Comparison of ENCODE assay signal across 22 cellular contexts in the genomic region with DNA sequence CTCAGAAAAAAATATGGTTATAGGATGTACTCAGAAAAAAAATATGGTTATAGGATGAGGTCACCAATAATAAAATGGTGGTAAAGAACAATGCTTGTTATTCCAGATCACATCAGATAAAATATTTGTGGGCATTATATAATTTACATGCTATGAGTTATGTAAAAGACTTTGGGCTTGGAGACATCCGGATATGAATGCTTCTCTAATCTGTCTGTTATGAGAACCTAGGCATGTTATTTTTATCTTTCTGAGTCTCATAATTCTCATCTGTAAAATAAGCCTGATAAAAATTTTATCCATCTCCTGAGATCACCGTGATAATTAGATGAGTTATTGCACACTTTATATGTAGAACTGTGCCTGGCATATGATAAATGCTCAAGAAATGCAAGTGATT. TPM values are rescaled to one million over a fixed set of nuclear protein-coding genes. Genes with fewer than 3 reads are reported as not detected.
DNase-seq lines count a peak whose midpoint lies in the region; ATAC-seq and TF ChIP-seq lines count a peak whose summit lies in the region.
"Had no signal": no experiment of that assay in that cellular context is flagged by ENCODE, and none has a peak within 500 bp of the region (broad histone marks: within the 10 kb centered on the region; RNA-seq: fewer than 3 reads in every experiment).

No MANE protein-coding gene starts in this region.

- H3K4me3 ChIP-seq in skeletal muscle satellite cell (ENCODE audit: low read length): no peak overlapping the region
- H3K4me3 ChIP-seq: esophagus squamous epithelium, GM12878, heart right ventricle, K562 had no signal

- H3K27me3 Mint-ChIP-seq in H9 (ENCODE audit: low read depth): no peaks in the 10 kb centered on the region

- no peak overlapping the region for H3K27ac ChIP-seq in H9 (ENCODE audit: insufficient read length, low read depth, low read length)
- H3K27ac ChIP-seq: esophagus squamous epithelium, heart right ventricle had no signal

- no peaks in the 10 kb centered on the region for H3K36me3 ChIP-seq in skeletal muscle satellite cell (ENCODE audit: insufficient read depth, low read length)
- H3K36me3 ChIP-seq: esophagus squamous epithelium, heart right ventricle had no signal

- H2BK12ac ChIP-seq in H9 (ENCODE audit: insufficient read length, low read depth, low read length): no peak overlapping the region

- H3K4me1 ChIP-seq in skeletal muscle satellite cell (ENCODE audit: control insufficient read depth, insufficient read depth, low read length) (peaks cover 30% of the 10 kb centered on the region), H9 (ENCODE audit: insufficient read depth, low read length) (no peaks in the 10 kb centered on the region)
- H3K4me1 ChIP-seq: esophagus squamous epithelium, heart right ventricle had no signal

- H2AK5ac ChIP-seq in H9 (ENCODE audit: insufficient read length, low read length): no peak overlapping the region

- H3K9me3 Mint-ChIP-seq in H9: no peaks in the 10 kb centered on the region

- H3K79me2 ChIP-seq in H9 (ENCODE audit: insufficient read depth, low read length): no peaks in the 10 kb centered on the region

- no peak overlapping the region for H4K91ac ChIP-seq in H9 (ENCODE audit: insufficient read length, low read depth, low read length)

- no CpG with 5 or more reads among the region's 2 CpGs for WGBS in H9 (ENCODE audit: extremely low coverage, insufficient read length, low lambda C conversion rate)

- TF ChIP-seq CTCF in H9 (conservative IDR thresholded peaks at IDR 0.05): no peak

- no peak overlapping the region for H3K18ac ChIP-seq in H9 (ENCODE audit: insufficient read length, low read depth, low read length)

- H4K5ac ChIP-seq in H9 (ENCODE audit: insufficient read length, low read depth, low read length): no peak overlapping the region

- H3K4me1 Mint-ChIP-seq in H9: no peaks in the 10 kb centered on the region

- H3K14ac ChIP-seq in H9 (ENCODE audit: insufficient read depth, low read length): no peak overlapping the region

- H3K9me3 ChIP-seq in skeletal muscle satellite cell (replicated peaks; ENCODE audit: low read length): no peaks in the 10 kb centered on the region
- H3K9me3 ChIP-seq in H9 (ENCODE audit: control insufficient read depth, low read depth, low read length): no peaks in the 10 kb centered on the region
- H3K9me3 ChIP-seq: esophagus squamous epithelium had no signal

- H4K20me1 ChIP-seq in H9 (ENCODE audit: control insufficient read depth, insufficient read depth, insufficient read length): no peaks in the 10 kb centered on the region

- no peaks in the 10 kb centered on the region for H3K27me3 ChIP-seq in skeletal muscle satellite cell (ENCODE audit: control insufficient read depth, insufficient read depth, low read length)
- no peaks in the 10 kb centered on the region for H3K27me3 ChIP-seq in H9 (ENCODE audit: insufficient read depth, low read length)
- H3K27me3 ChIP-seq: esophagus squamous epithelium, heart right ventricle had no signal

- no peak overlapping the region for H3K4ac ChIP-seq in H9 (ENCODE audit: low read depth, low read length)

- H4K8ac ChIP-seq in H9 (replicated peaks; ENCODE audit: insufficient read length, low read depth, low read length): no peak overlapping the region

- no peak overlapping the region for H3T11ph ChIP-seq in H9 (ENCODE audit: low read length)

- no peak overlapping the region for H3K27ac Mint-ChIP-seq in H9

- H3K23me2 ChIP-seq in H9 (ENCODE audit: insufficient read length, low read depth, low read length, poor library complexity, severe bottlenecking): no peaks in the 10 kb centered on the region

- DNase-seq in GM04503 (ENCODE audit: low read depth) (peak; percentile 44), NCI-H226 (peak; percentile 75), dermis blood vessel endothelial cell (peak; percentile 10), H9 (no peak)
- DNase-seq: activated CD4-positive, alpha-beta T cell treated with anti-CD3 and anti-CD28 coated beads, Interleukin-2, amount 50 U/mL, for 1 hour; activated effector memory CD4-positive, alpha-beta T cell treated with anti-CD3 and anti-CD28 coated beads, Interleukin-2, amount 50 U/mL, for 16 hours; amygdala; C1 segment of cervical spinal cord; caudate nucleus; effector CD8-positive, alpha-beta T cell; esophagus squamous epithelium; heart right ventricle; NCI-H187 treated with DMSO at 0.1 percent for 48 hours; NCI-H345; stimulated activated naive CD4-positive, alpha-beta T cell; SW 1271 had no signal

- H3K4me3 Mint-ChIP-seq in H9: no peak overlapping the region

- no peak overlapping the region for H2BK5ac ChIP-seq in H9 (ENCODE audit: insufficient read length, low read length)

- no peak overlapping the region for H3K56ac ChIP-seq in H9 (ENCODE audit: insufficient read length, low read depth, low read length)

- no peak for ATAC-seq in GM21717 (IDR thresholded peaks at IDR 0.05; ENCODE audit: unreplicated experiment)
- no peak for ATAC-seq in HG03432 (IDR thresholded peaks at IDR 0.05; ENCODE audit: unreplicated experiment)
- ATAC-seq: GM12878, heart right ventricle, K562, sciatic nerve had no signal

- H3K36me3 Mint-ChIP-seq in H9 (ENCODE audit: insufficient read depth in 1 of 3, low read depth in 3 of 3): no peaks in the 10 kb centered on the region

- no peak overlapping the region for H3K23ac ChIP-seq in H9 (ENCODE audit: insufficient read length, low read depth, low read length)

- no peak overlapping the region for H2BK120ac ChIP-seq in H9 (ENCODE audit: low read depth, low read length, poor library complexity, severe bottlenecking)

- H2BK20ac ChIP-seq in H9 (ENCODE audit: low read depth, low read length, poor library complexity, severe bottlenecking): no peak overlapping the region

- H3K79me1 ChIP-seq in H9 (ENCODE audit: insufficient read depth, low read depth, low read length, poor library complexity, severe bottlenecking): no peaks in the 10 kb centered on the region

- H3K9ac ChIP-seq in skeletal muscle satellite cell (ENCODE audit: low read depth, low read length) (peak overlapping the region; percentile 60), H9 (ENCODE audit: extremely low read depth, insufficient read length, low read length) (no peak overlapping the region)

- H3K4me2 ChIP-seq in skeletal muscle satellite cell (ENCODE audit: low read length): peak overlapping the region; percentile 37
- H3K4me2 ChIP-seq in H9 (ENCODE audit: insufficient read depth, insufficient read length, low read length): no peak overlapping the region

- no peak overlapping the region for H2BK15ac ChIP-seq in H9 (ENCODE audit: low read depth, low read length)

- no peak overlapping the region for H2AFZ ChIP-seq in H9 (ENCODE audit: low read length)

RNA-seq across cellular contexts. Expression of a gene that starts 37.8 kb away (rescaled TPM):
- 18.6 and 19.6 TPM in 2 replicates for total RNA-seq in dermis blood vessel endothelial cell
- 136 and 176 TPM in 2 replicates for total RNA-seq in skeletal muscle satellite cell (2012; rRNA removed)
- 0.64 and 1.1 TPM in 2 replicates for total RNA-seq in H9 (2021)
